1 cellular context compared by ENCODE assay signal in the genomic region with DNA sequence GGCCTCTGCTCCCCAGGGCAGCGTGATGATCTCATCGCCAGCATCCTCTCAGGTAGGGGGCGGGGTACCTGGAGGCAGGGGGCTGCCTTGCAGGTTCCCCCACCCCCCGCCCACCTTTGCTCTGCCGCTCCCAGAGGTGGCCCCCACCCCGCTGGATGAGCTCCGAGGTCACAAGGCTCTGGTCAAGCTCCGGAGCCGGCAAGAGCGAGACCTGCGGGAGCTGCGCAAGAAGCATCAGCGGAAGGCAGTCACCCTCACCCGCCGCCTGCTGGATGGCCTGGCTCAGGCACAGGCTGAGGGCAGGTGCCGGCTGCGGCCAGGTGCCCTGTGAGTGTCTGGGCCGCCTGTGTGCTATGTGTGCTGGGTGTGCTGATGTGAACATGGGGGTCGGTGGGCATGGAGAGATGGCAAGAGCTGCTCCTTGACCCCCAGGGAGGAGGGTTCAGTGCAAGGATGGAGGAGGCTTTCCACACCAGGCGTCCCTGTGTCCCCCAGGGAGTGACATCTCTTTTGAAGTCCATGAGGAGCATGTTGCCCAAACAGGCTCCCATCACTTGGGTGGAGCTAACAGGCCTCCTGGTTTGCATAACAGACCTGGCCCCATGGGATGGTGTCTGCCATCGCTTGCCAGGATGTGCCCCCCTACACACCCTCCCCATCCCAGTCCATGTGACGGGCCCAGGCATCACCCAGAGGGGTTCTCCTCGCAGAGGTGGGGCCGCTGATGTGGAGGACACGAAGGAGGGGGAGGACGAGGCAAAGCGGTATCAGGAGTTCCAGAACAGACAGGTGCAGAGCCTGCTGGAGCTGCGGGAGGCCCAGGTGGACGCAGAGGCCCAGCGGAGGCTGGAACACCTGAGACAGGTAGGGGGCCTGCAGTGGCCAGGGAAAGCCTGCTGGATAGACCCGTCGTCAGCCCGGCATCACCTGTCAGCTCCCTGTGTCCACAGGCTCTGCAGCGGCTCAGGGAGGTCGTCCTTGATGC.
TF ChIP-seq lines count a peak whose summit lies in the region.

No MANE protein-coding gene starts in this region.

TF ChIP-seq in HEK293, 187 proteins besides CTCF, POLR2A, EP300 and RAD21:
- TF ChIP-seq, protein P1, sequence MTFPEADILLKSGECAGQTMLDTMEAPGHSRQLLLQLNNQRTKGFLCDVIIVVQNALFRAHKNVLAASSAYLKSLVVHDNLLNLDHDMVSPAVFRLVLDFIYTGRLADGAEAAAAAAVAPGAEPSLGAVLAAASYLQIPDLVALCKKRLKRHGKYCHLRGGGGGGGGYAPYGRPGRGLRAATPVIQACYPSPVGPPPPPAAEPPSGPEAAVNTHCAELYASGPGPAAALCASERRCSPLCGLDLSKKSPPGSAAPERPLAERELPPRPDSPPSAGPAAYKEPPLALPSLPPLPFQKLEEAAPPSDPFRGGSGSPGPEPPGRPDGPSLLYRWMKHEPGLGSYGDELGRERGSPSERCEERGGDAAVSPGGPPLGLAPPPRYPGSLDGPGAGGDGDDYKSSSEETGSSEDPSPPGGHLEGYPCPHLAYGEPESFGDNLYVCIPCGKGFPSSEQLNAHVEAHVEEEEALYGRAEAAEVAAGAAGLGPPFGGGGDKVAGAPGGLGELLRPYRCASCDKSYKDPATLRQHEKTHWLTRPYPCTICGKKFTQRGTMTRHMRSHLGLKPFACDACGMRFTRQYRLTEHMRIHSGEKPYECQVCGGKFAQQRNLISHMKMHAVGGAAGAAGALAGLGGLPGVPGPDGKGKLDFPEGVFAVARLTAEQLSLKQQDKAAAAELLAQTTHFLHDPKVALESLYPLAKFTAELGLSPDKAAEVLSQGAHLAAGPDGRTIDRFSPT (tag by site-specific recombination; IDR thresholded peaks at IDR 0.05), result 0 out of 2 replicates have a peak, but pooled peaks have one; percentile 28
- no peak for TF ChIP-seq ZNF174 (tag by site-specific recombination; IDR thresholded peaks at IDR 0.05)
- TF ChIP-seq GLIS2 (tag by site-specific recombination; IDR thresholded peaks at IDR 0.05), result no peak
- TF ChIP-seq GLIS1 (tag by site-specific recombination; IDR thresholded peaks at IDR 0.05), result peak; percentile 34
- no peak for TF ChIP-seq ZNF544 (tag by site-specific recombination; IDR thresholded peaks at IDR 0.05)
TF ChIP-seq in HEK293: peak in this region for 2.
